26 cellular contexts compared by ENCODE assay signal in the genomic region with DNA sequence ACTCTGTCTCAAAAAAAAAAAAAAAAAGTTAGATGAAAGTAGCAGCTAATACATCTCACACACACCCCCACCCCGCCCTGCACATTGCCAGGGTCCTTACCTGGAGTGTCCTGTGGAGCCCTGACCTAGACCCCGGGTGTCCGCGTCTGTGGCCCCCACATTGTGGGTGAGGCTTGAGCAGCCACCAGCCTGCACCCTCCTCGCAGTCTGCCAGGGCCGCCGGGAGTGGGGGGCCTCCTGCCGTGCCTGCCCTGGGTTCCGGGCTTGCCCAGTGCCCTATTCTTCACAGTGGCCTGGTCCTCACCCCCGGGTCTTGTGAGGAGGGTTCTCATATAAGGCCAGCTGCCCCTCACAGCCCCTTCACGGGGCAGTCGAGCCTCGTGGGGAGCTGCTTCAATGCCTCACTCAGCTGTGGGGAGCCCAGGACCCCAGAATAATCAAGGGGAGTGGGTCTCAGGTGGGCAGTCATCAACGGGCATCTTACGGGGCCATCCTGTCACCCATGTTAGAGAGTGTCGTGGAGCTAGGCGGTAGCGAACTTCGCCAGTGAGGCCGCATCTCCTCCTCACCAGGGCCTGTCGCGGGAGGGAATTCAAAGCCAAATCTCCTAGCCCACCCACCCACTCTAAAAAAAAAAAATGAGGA.
DNase-seq lines count a peak whose midpoint lies in the region; ATAC-seq, FAIRE-seq and TF ChIP-seq lines count a peak whose summit lies in the region.
"Had no signal": no experiment of that assay in that cellular context is flagged by ENCODE, and none has a peak within 500 bp of the region (broad histone marks: within the 10 kb centered on the region; RNA-seq: fewer than 3 reads in every experiment).

No MANE protein-coding gene starts in this region.

- FAIRE-seq in kidney (lab: Jason Lieb, UNC) (no peak), GM12891 (lab: Jason Lieb, UNC) (no peak)
- FAIRE-seq: A549, D721Med, GM12878, GM18507, H54 had no signal

- no peak overlapping the region for H3K23ac ChIP-seq in neuronal stem cell (ENCODE audit: low read depth, low read length, poor library complexity)

- H2BK120ac ChIP-seq in neuronal stem cell (ENCODE audit: low read depth, low read length) = no peak overlapping the region

- no peak overlapping the region for H4K91ac ChIP-seq in neuronal stem cell (ENCODE audit: low read depth, low read length, poor library complexity)

- DNase-seq in heart left ventricle = peak in 3 of 5 donors; percentile 5 to 34 (median 15)
- no peak for DNase-seq in left cardiac atrium
- peak; percentile 69 for DNase-seq in kidney
- no peak for DNase-seq in neuronal stem cell (ENCODE audit: low spot score)
- no peak for DNase-seq in activated CD4-positive, alpha-beta T cell treated with anti-CD3 and anti-CD28 coated beads for 4 hours
- no peak for DNase-seq in GM12891 (ENCODE audit: insufficient read length, low spot score)
- DNase-seq: 8988T; ACHN; AML-193; BE2C; CD4-positive, alpha-beta T cell; CD8-positive, alpha-beta memory T cell; DMS 273 treated with DMSO at 0.1 percent for 48 hours; DMS79; EL; GDM1; GOT3; HFFc6 had no signal

- TF ChIP-seq POLR2A in heart left ventricle (IDR thresholded peaks at IDR 0.05) (no peak), GM12891 (IDR thresholded peaks at IDR 0.05; ENCODE audit: low read depth, low read length) (no peak)

- H3K9me3 ChIP-seq in heart left ventricle (no peaks in the 10 kb centered on the region), kidney (ENCODE audit: control insufficient read depth in 1 of 2, low read length in 2 of 2) (no peaks in the 10 kb centered on the region), neuronal stem cell (replicated peaks in 1 of 2; ENCODE audit: control insufficient read depth in 2 of 2, insufficient read depth in 1 of 2, low read depth in 1 of 2, low read length in 2 of 2) (no peaks in the 10 kb centered on the region)
- H3K9me3 ChIP-seq: A549, BE2C, HAP-1 had no signal

- H3K27ac ChIP-seq in heart left ventricle = no peak overlapping the region
- no peak overlapping the region for H3K27ac ChIP-seq in kidney (ENCODE audit: low read depth in 2 of 2, low read length in 2 of 2)
- H3K27ac ChIP-seq in neuronal stem cell (replicated peaks; ENCODE audit: low read length) = no peak overlapping the region
- H3K27ac ChIP-seq: A549; BLaER1 treated with 17β-estradiol and CSF1 and Interleukin-3, amounts not matched to agents 10 nM and 100 nM had no signal

- no peaks in the 10 kb centered on the region for H3K27me3 ChIP-seq in heart left ventricle
- peaks cover 0 to 2% (median 0%) of the 10 kb centered on the region in 3 experiments for H3K27me3 ChIP-seq in neuronal stem cell (ENCODE audit: control insufficient read depth in 3 of 3, insufficient read depth in 3 of 3, low read depth in 1 of 3, low read length in 3 of 3)
- H3K27me3 ChIP-seq: BE2C had no signal

- no peak overlapping the region for H2BK15ac ChIP-seq in neuronal stem cell (ENCODE audit: low read length)

- H3K4me3 ChIP-seq in heart left ventricle (no peak overlapping the region), kidney (ENCODE audit: low read length in 2 of 2) (no peak overlapping the region), neuronal stem cell (ENCODE audit: low read length in 2 of 2) (no peak overlapping the region)
- H3K4me3 ChIP-seq: A549; BLaER1 treated with 17β-estradiol and CSF1 and Interleukin-3, amounts not matched to agents 10 nM and 100 nM; GM12878; HAP-1 had no signal

- H3K36me3 ChIP-seq in heart left ventricle (peaks cover 0 to 61% (median 35%) of the 10 kb centered on the region in 9 donors), kidney (ENCODE audit: control insufficient read depth in 1 of 2, insufficient read depth in 2 of 2, low read length in 2 of 2) (peaks cover 0 to 5% of the 10 kb centered on the region in 2 donors), neuronal stem cell (replicated peaks in 1 of 2; ENCODE audit: control insufficient read depth in 2 of 2, insufficient read depth in 2 of 2, low read length in 2 of 2) (peaks cover 14 to 37% of the 10 kb centered on the region in 2 donors)

- no peak overlapping the region for H4K8ac ChIP-seq in neuronal stem cell (ENCODE audit: low read depth, low read length)

- intact Hi-C loops in heart left ventricle (cut with DNase I) (no loop called here), left cardiac atrium (cut with DNase I) (no loop called here), kidney (cut with DNase I) (no loop called here)

- peak overlapping the region; percentile 38 for H3K14ac ChIP-seq in neuronal stem cell (ENCODE audit: low read length)

- no peak overlapping the region for H3K4ac ChIP-seq in neuronal stem cell (ENCODE audit: low read length)

- H2BK5ac ChIP-seq in neuronal stem cell (ENCODE audit: low read length) = no peak overlapping the region

- 94 to 98% (median 96%) methylated on average over 17 to 22 of the region's 22 CpGs for WGBS in heart left ventricle, 4 donors
- no CpG with 5 or more reads among the region's 22 CpGs for WGBS in neuronal stem cell (ENCODE audit: extremely low coverage in 2 of 2, insufficient read length in 2 of 2, insufficient replicate concordance in 1 of 2), 2 donors

- TF ChIP-seq CTCF in heart left ventricle (IDR thresholded peaks at IDR 0.05) (no peak), kidney (IDR thresholded peaks at IDR 0.05; ENCODE audit: borderline replicate concordance, extremely low read depth, insufficient read depth) (no peak)

- ATAC-seq in heart left ventricle (peak in 1 of 4 donors; percentile 27), left cardiac atrium (no peak), GM21528 (IDR thresholded peaks at IDR 0.05; ENCODE audit: low FRiP score, unreplicated experiment) (no peak)
- ATAC-seq: A549, GM12878 had no signal

- H2AK5ac ChIP-seq in neuronal stem cell (ENCODE audit: low read depth, low read length) = no peak overlapping the region

- no peak overlapping the region for H3K4me2 ChIP-seq in neuronal stem cell (ENCODE audit: insufficient read depth, low read length, poor library complexity, severe bottlenecking)
- H3K4me2 ChIP-seq: A549 had no signal

- peak overlapping the region; percentile 24 for H2BK12ac ChIP-seq in neuronal stem cell (ENCODE audit: low read length)

- H3K18ac ChIP-seq in neuronal stem cell (ENCODE audit: low read length) = no peak overlapping the region

- H2AFZ ChIP-seq in neuronal stem cell (ENCODE audit: low read length) = no peak overlapping the region

- no peak overlapping the region for H3K9ac ChIP-seq in kidney (ENCODE audit: low read length in 2 of 2)
- H3K9ac ChIP-seq in neuronal stem cell (ENCODE audit: low read depth, low read length, poor library complexity) = no peak overlapping the region
- H3K9ac ChIP-seq: BLaER1 treated with 17β-estradiol and CSF1 and Interleukin-3, amounts not matched to agents 10 nM and 100 nM had no signal

- H3K4me1 ChIP-seq in heart left ventricle (peaks cover 0 to 5% (median 0%) of the 10 kb centered on the region in 12 donors), kidney (ENCODE audit: control insufficient read depth in 1 of 2, insufficient read depth in 1 of 2, low read depth in 1 of 2, low read length in 2 of 2) (peaks cover 1 to 5% of the 10 kb centered on the region in 2 donors), neuronal stem cell (ENCODE audit: control insufficient read depth in 2 of 2, insufficient read depth in 1 of 2, low read depth in 1 of 2, low read length in 2 of 2) (peaks cover 3 to 11% of the 10 kb centered on the region in 2 donors)
- H3K4me1 ChIP-seq: A549, BE2C, HAP-1 had no signal

- no peaks in the 10 kb centered on the region for H3K79me1 ChIP-seq in neuronal stem cell (ENCODE audit: low read depth, low read length)

TF ChIP-seq in GM12891, 5 proteins besides CTCF, POLR2A, EP300 and RAD21:
- no peak for TF ChIP-seq SPI1 (IDR thresholded peaks at IDR 0.05; ENCODE audit: low read depth, low read length)
- no peak for TF ChIP-seq POU2F2 (IDR thresholded peaks at IDR 0.05; ENCODE audit: low read depth, low read length)
- no peak for TF ChIP-seq POLR2AphosphoS5 (IDR thresholded peaks at IDR 0.05; ENCODE audit: low read depth, low read length)
- no peak for TF ChIP-seq PAX5 (IDR thresholded peaks at IDR 0.05; ENCODE audit: insufficient read depth, low read length, severe bottlenecking)
- TF ChIP-seq TAF1 (IDR thresholded peaks at IDR 0.05; ENCODE audit: low read depth, low read length) = no peak

Comparison
In these comparisons a context has a peak if more than half of its experiments do, and no peak if none do; other contexts are left out.
1. DNase-seq: peak in heart left ventricle (3 of 5) and kidney (single experiment); none in left cardiac atrium (single experiment), neuronal stem cell (single experiment), activated CD4-positive, alpha-beta T cell treated with anti-CD3 and anti-CD28 coated beads for 4 hours (0 of 2) and GM12891 (single experiment).